Comparison of ENCODE assay signal across 21 cellular contexts in genomic region chr2:45120546-45120945, GRCh38.
DNase-seq lines count a peak whose midpoint lies in the region; TF ChIP-seq lines count a peak whose summit lies in the region.
"Had no signal": no experiment of that assay in that cellular context is flagged by ENCODE, and none has a peak within 500 bp of the region (broad histone marks: within the 10 kb centered on the region; RNA-seq: fewer than 3 reads in every experiment).

No MANE protein-coding gene starts in this region.

- peaks cover 2% of the 10 kb centered on the region for H3K27me3 Mint-ChIP-seq in neural progenitor cell (ENCODE audit: insufficient read depth, low read depth)
- H3K27me3 Mint-ChIP-seq: naive thymus-derived CD8-positive, alpha-beta T cell had no signal

- TF ChIP-seq CTCF in neural progenitor cell (IDR thresholded peaks at IDR 0.05): no peak

- no peaks in the 10 kb centered on the region for H3K79me2 ChIP-seq in neural progenitor cell (ENCODE audit: low read depth)

- H4K20me1 ChIP-seq in neural progenitor cell (ENCODE audit: low read depth): no peaks in the 10 kb centered on the region

- no peak overlapping the region for H3K4me3 ChIP-seq in neural progenitor cell
- H3K4me3 ChIP-seq: SK-N-MC had no signal

- H3K27me3 ChIP-seq in neural progenitor cell: no peaks in the 10 kb centered on the region

- no peak overlapping the region for H3K4me2 ChIP-seq in neural progenitor cell

- no peaks in the 10 kb centered on the region for H3K4me1 ChIP-seq in neural progenitor cell

- no peak overlapping the region for H3K4me3 Mint-ChIP-seq in neural progenitor cell
- H3K4me3 Mint-ChIP-seq: activated CD4-positive, alpha-beta memory T cell treated with anti-CD3 and anti-CD28 coated beads, Interleukin-2, amount 10 ng/mL, durations not matched to agents 7 days and 5 days; central memory CD8-positive, alpha-beta T cell; naive thymus-derived CD8-positive, alpha-beta T cell had no signal

- H3K9me3 Mint-ChIP-seq in neural progenitor cell: no peaks in the 10 kb centered on the region
- H3K9me3 Mint-ChIP-seq: activated CD4-positive, alpha-beta memory T cell treated with anti-CD3 and anti-CD28 coated beads, Interleukin-2, amount 10 ng/mL, durations not matched to agents 7 days and 5 days; activated naive CD4-positive, alpha-beta T cell treated with anti-CD3 and anti-CD28 coated beads, Interleukin-2, amount 50 U/mL, for 72 hours; activated T-helper 2 cell treated with anti-CD3 and anti-CD28 coated beads, Interferon-gamma antibody, Interleukin-2, Interleukin-4, amounts not matched to agents 10 μg/mL and 5 μg/mL and 100 μg/mL, durations not matched to agents 14 hours and 24 hours and 36 hours; central memory CD8-positive, alpha-beta T cell had no signal

- H3K9ac ChIP-seq in neural progenitor cell: no peak overlapping the region

- H3K9me3 ChIP-seq in neural progenitor cell (ENCODE audit: low read depth): no peaks in the 10 kb centered on the region

- no peak overlapping the region for H3K27ac Mint-ChIP-seq in neural progenitor cell
- H3K27ac Mint-ChIP-seq: activated CD4-positive, alpha-beta memory T cell treated with anti-CD3 and anti-CD28 coated beads, Interleukin-2, amount 10 ng/mL, durations not matched to agents 7 days and 5 days; activated naive CD4-positive, alpha-beta T cell treated with anti-CD3 and anti-CD28 coated beads, Interleukin-2, amount 50 U/mL, for 72 hours; activated T-helper 2 cell treated with anti-CD3 and anti-CD28 coated beads, Interferon-gamma antibody, Interleukin-2, Interleukin-4, amounts not matched to agents 10 μg/mL and 5 μg/mL and 100 μg/mL, durations not matched to agents 14 hours and 24 hours and 36 hours; naive thymus-derived CD8-positive, alpha-beta T cell had no signal

- DNase-seq in H4 (ENCODE audit: low spot score) (peak; percentile 80), NCI-H2227 treated with DMSO at 0.1 percent for 48 hours (lab: John Stamatoyannopoulos, UW) (peak; percentile 20), astrocyte of the hippocampus (ENCODE audit: low read depth, low spot score) (peak; percentile 73), neural progenitor cell (ENCODE audit: low spot score) (no peak), activated gamma-delta T cell (lab: John Stamatoyannopoulos, UW) (no peak), NAMALWA (ENCODE audit: low spot score) (no peak)
- no peak for DNase-seq in activated CD4-positive, alpha-beta T cell treated with anti-CD3 and anti-CD28 coated beads, Interleukin-2, amount 50 U/mL, for 1 hour
- DNase-seq: activated CD4-positive, alpha-beta memory T cell treated with anti-CD3 and anti-CD28 coated beads, Interleukin-2, amount 10 ng/mL, durations not matched to agents 7 days and 5 days; aorta; hypothalamus; MM.1S; naive thymus-derived CD8-positive, alpha-beta T cell; NCI-H1436; NCI-H2171; occipital lobe; RPMI8226; stimulated activated naive CD4-positive, alpha-beta T cell treated with Interleukin-2 at 50 U/mL for 16 hours had no signal

- H3K36me3 ChIP-seq in neural progenitor cell: no peaks in the 10 kb centered on the region

- no peak overlapping the region for H3K27ac ChIP-seq in neural progenitor cell
- H3K27ac ChIP-seq: SK-N-MC had no signal

- H2AFZ ChIP-seq in neural progenitor cell (replicated peaks): peak overlapping the region; percentile 28

- H3K36me3 Mint-ChIP-seq in neural progenitor cell: no peaks in the 10 kb centered on the region
- H3K36me3 Mint-ChIP-seq: activated naive CD4-positive, alpha-beta T cell treated with anti-CD3 and anti-CD28 coated beads, Interleukin-2, amount 50 U/mL, for 72 hours; naive thymus-derived CD8-positive, alpha-beta T cell had no signal

- H3K4me1 Mint-ChIP-seq in neural progenitor cell: peaks cover 4% of the 10 kb centered on the region
- H3K4me1 Mint-ChIP-seq: activated CD4-positive, alpha-beta memory T cell treated with anti-CD3 and anti-CD28 coated beads, Interleukin-2, amount 10 ng/mL, durations not matched to agents 7 days and 5 days; central memory CD8-positive, alpha-beta T cell; naive thymus-derived CD8-positive, alpha-beta T cell had no signal

- H3F3A ChIP-seq in neural progenitor cell (ENCODE audit: low read depth): no peaks in the 10 kb centered on the region

Comparison
In these comparisons a context has a peak if more than half of its experiments do, and no peak if none do; other contexts are left out.
1. DNase-seq: peak in H4 (single experiment), NCI-H2227 treated with DMSO at 0.1 percent for 48 hours (single experiment) and astrocyte of the hippocampus (single experiment); none in neural progenitor cell (single experiment), activated gamma-delta T cell (single experiment), activated CD4-positive, alpha-beta T cell treated with anti-CD3 and anti-CD28 coated beads, Interleukin-2, amount 50 U/mL, for 1 hour (single experiment) and NAMALWA (single experiment).